ENCODE assay signal across 20 cellular contexts in the genomic region with DNA sequence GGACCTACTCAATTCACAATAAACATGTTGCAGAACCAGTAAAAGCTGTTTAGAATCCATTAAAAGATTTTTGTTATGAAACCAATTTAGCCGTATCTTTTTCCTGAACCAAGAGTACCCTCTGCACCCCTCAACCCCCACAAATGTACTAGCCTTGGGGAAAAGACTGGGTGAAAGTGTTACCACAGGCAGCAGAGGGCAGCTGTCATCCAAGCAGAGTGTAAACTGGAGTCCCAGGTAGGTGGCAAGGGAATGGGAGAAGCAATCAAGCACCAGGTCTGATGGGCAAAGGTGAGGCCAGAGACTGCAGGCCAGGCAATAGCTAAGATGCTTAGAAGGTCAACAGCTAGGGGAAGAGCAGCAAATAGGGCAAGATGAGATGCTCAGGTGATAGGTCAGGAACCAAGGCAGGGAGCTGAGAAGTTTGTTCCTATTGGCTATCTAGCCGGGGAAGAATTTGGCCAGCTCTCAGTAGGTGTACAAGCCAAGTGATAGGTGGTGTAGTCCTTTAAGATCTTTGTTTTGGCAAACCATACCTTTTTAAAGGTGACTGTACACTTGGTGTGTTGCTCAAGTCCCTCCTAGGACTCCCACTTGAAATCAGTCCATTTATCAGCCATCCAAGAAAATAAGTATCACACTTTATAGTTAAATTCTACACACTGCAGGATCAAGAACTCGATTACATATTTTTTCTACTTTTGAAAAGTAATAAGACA.
DNase-seq lines count a peak whose midpoint lies in the region; ATAC-seq and TF ChIP-seq lines count a peak whose summit lies in the region.
"Had no signal": no experiment of that assay in that cellular context is flagged by ENCODE, and none has a peak within 500 bp of the region (broad histone marks: within the 10 kb centered on the region; RNA-seq: fewer than 3 reads in every experiment).

No MANE protein-coding gene starts in this region.

- no peaks in the 10 kb centered on the region for H4K20me1 ChIP-seq in PC-3 (ENCODE audit: low read length)

- H3K79me2 ChIP-seq in PC-3 (ENCODE audit: low read length), result no peaks in the 10 kb centered on the region

- H3K4me3 ChIP-seq in PC-3 (ENCODE audit: low read length), result no peak overlapping the region
- H3K4me3 ChIP-seq in fibroblast of mammary gland (ENCODE audit: control insufficient read depth, low read depth, low read length), result no peak overlapping the region
- no peak overlapping the region for H3K4me3 ChIP-seq in gastrocnemius medialis
- H3K4me3 ChIP-seq: esophagus squamous epithelium, suprapubic skin had no signal

- H3K27ac ChIP-seq in PC-3 (ENCODE audit: low read length), result no peak overlapping the region
- peak overlapping the region; percentile 89 to 95 (median 91) for H3K27ac ChIP-seq in gastrocnemius medialis
- H3K27ac ChIP-seq: esophagus squamous epithelium, RWPE1, suprapubic skin had no signal

- intact Hi-C loops in PC-3 (cut with micrococcal nuclease) (no loop called here), gastrocnemius medialis (cut with DNase I; ENCODE audit: low total_unique reads) (loop anchor here (2.0 to 5.0 kb wide), 2 partner anchors 62 to 253 kb away; partner anchors contain the start of gene TMED7)

- peaks cover 29% of the 10 kb centered on the region for H3K4me1 ChIP-seq in PC-3 (ENCODE audit: insufficient read depth, low read length)
- peaks cover 34 to 43% of the 10 kb centered on the region in 2 donors for H3K4me1 ChIP-seq in gastrocnemius medialis

- H3K4me2 ChIP-seq in PC-3 (ENCODE audit: low read length), result no peak overlapping the region

- CTCF ChIA-PET in PC-3 (lab: Charles Lee), result no interaction called here
- CTCF ChIA-PET in activated CD8-positive, alpha-beta memory T cell treated with anti-CD3 and anti-CD28 coated beads, Interleukin-2, amount 10 ng/mL, durations not matched to agents 7 days and 5 days (lab: Charles Lee), result interaction anchor here (2.5 kb wide), 1 partner anchor 201 kb away, joined by 6 read pairs; no protein-coding TSS in a partner anchor

- ATAC-seq in PC-3, result no peak
- ATAC-seq in gastrocnemius medialis, result no peak
- no peak for ATAC-seq in activated CD8-positive, alpha-beta memory T cell treated with anti-CD3 and anti-CD28 coated beads, Interleukin-2, amount 10 ng/mL, durations not matched to agents 7 days and 5 days

- peaks cover 4% of the 10 kb centered on the region for H3K27me3 Mint-ChIP-seq in osteocyte (ENCODE audit: unreplicated experiment)
- peaks cover 2% of the 10 kb centered on the region for H3K27me3 Mint-ChIP-seq in activated CD8-positive, alpha-beta memory T cell treated with anti-CD3 and anti-CD28 coated beads, Interleukin-2, amount 10 ng/mL, durations not matched to agents 7 days and 5 days

- TF ChIP-seq CTCF in PC-3 (conservative IDR thresholded peaks at IDR 0.05; ENCODE audit: low read depth, low read length) (peak; percentile 27; the same call in 1 of the 2 replicates), fibroblast of mammary gland (conservative IDR thresholded peaks at IDR 0.05; ENCODE audit: control insufficient read depth, insufficient read depth, low read depth, low read length) (peak; percentile 4), gastrocnemius medialis (IDR thresholded peaks at IDR 0.05 in 4 of 5, conservative IDR thresholded peaks at IDR 0.05 in 1 of 5) (peak in 1 of 5 experiments; percentile 14), osteocyte (IDR thresholded peaks at IDR 0.05) (no peak)

- no peaks in the 10 kb centered on the region for H3K9me3 Mint-ChIP-seq in osteocyte (ENCODE audit: unreplicated experiment)
- H3K9me3 Mint-ChIP-seq in activated CD8-positive, alpha-beta memory T cell treated with anti-CD3 and anti-CD28 coated beads, Interleukin-2, amount 10 ng/mL, durations not matched to agents 7 days and 5 days (ENCODE audit: low read depth), result no peaks in the 10 kb centered on the region
- H3K9me3 Mint-ChIP-seq: nephron had no signal

- no peak overlapping the region for H3K4me3 Mint-ChIP-seq in osteocyte (ENCODE audit: unreplicated experiment)
- H3K4me3 Mint-ChIP-seq in activated CD8-positive, alpha-beta memory T cell treated with anti-CD3 and anti-CD28 coated beads, Interleukin-2, amount 10 ng/mL, durations not matched to agents 7 days and 5 days, result no peak overlapping the region
- H3K4me3 Mint-ChIP-seq: nephron had no signal

- no peak overlapping the region for H3K9ac ChIP-seq in PC-3 (ENCODE audit: low read length)

- H3K27me3 ChIP-seq in PC-3 (ENCODE audit: low read length) (no peaks in the 10 kb centered on the region), gastrocnemius medialis (no peaks in the 10 kb centered on the region)
- H3K27me3 ChIP-seq: esophagus squamous epithelium, suprapubic skin had no signal

- no peak overlapping the region for H2AFZ ChIP-seq in PC-3 (ENCODE audit: low read length)

- H3K36me3 ChIP-seq in PC-3 (ENCODE audit: low read depth, low read length) (no peaks in the 10 kb centered on the region), gastrocnemius medialis (no peaks in the 10 kb centered on the region)
- H3K36me3 ChIP-seq: esophagus squamous epithelium, suprapubic skin had no signal

- peaks cover 8% of the 10 kb centered on the region for H3K4me1 Mint-ChIP-seq in osteocyte (ENCODE audit: unreplicated experiment)
- peaks cover 20% of the 10 kb centered on the region for H3K4me1 Mint-ChIP-seq in activated CD8-positive, alpha-beta memory T cell treated with anti-CD3 and anti-CD28 coated beads, Interleukin-2, amount 10 ng/mL, durations not matched to agents 7 days and 5 days

- no peaks in the 10 kb centered on the region for H3K9me3 ChIP-seq in PC-3 (ENCODE audit: low read length)
- no peaks in the 10 kb centered on the region for H3K9me3 ChIP-seq in gastrocnemius medialis
- H3K9me3 ChIP-seq: esophagus squamous epithelium, suprapubic skin had no signal

- BruUV-seq in PC-3 (replicated peaks; lab: Mats Ljungman, UMichigan), result no TSS peak

- DNase-seq in DMS53 (lab: John Stamatoyannopoulos, UW) (peak; percentile 56), DMS53 treated with DMSO at 0.1 percent for 48 hours (lab: John Stamatoyannopoulos, UW; ENCODE audit: unreplicated experiment) (no peak), PC-3 (no peak), fibroblast of mammary gland (ENCODE audit: low read depth) (no peak), gastrocnemius medialis (no peak), osteocyte (ENCODE audit: extremely low spot score, unreplicated experiment) (no peak), GOT3 (lab: John Stamatoyannopoulos, UW) (no peak)
- DNase-seq in activated CD8-positive, alpha-beta memory T cell treated with anti-CD3 and anti-CD28 coated beads, Interleukin-2, amount 10 ng/mL, durations not matched to agents 7 days and 5 days, result no peak
- DNase-seq: 8988T; activated CD4-positive, alpha-beta T cell treated with anti-CD3 and anti-CD28 coated beads for 1 hour; dermis blood vessel endothelial cell; esophagus squamous epithelium; hippocampal formation; NCI-H187 treated with DMSO at 0.1 percent for 48 hours; NCI-H524 treated with DMSO at 0.1 percent for 48 hours; retina; stimulated activated CD4-positive, alpha-beta T cell treated with anti-CD3 and anti-CD28 coated beads, Interleukin-1b, Interleukin-23, amount 100 ng/mL, for 48 hours had no signal

- no peak for TF ChIP-seq POLR2A in gastrocnemius medialis (IDR thresholded peaks at IDR 0.05)

- H3F3A ChIP-seq in PC-3 (ENCODE audit: low read length, unreplicated experiment), result no peaks in the 10 kb centered on the region

- no peaks in the 10 kb centered on the region for H3K36me3 Mint-ChIP-seq in osteocyte (ENCODE audit: unreplicated experiment)
- H3K36me3 Mint-ChIP-seq in activated CD8-positive, alpha-beta memory T cell treated with anti-CD3 and anti-CD28 coated beads, Interleukin-2, amount 10 ng/mL, durations not matched to agents 7 days and 5 days, result no peaks in the 10 kb centered on the region

- in situ Hi-C loops in gastrocnemius medialis (cut with MboI; ENCODE audit: low sequenced_read_pairs in 4 of 4), result loop anchor here in 2 of 4 donors (10.0 kb wide), 2 partner anchors 171 to 211 kb away; partner anchors contain the start of gene FEM1C (in 2 of the 2)

- POLR2A ChIA-PET in PC-3 (lab: Charles Lee; ENCODE audit: unreplicated experiment), result no interaction called here

- H3K9me2 ChIP-seq in PC-3 (replicated peaks; ENCODE audit: low read length), result no peaks in the 10 kb centered on the region

- H3K27ac Mint-ChIP-seq in osteocyte (ENCODE audit: unreplicated experiment), result no peak overlapping the region
- no peak overlapping the region for H3K27ac Mint-ChIP-seq in activated CD8-positive, alpha-beta memory T cell treated with anti-CD3 and anti-CD28 coated beads, Interleukin-2, amount 10 ng/mL, durations not matched to agents 7 days and 5 days
- H3K27ac Mint-ChIP-seq: nephron had no signal
